Comparison of ENCODE assay signal across 1 cellular context in genomic region chr14:75050852-75051555, GRCh38.
TF ChIP-seq lines count a peak whose summit lies in the region.

TSS of gene MLH3 (minus strand) at chr14:75051467. CDS start at chr14:75049655, 1,812 bp downstream.

TF ChIP-seq in HepG2, 621 proteins besides CTCF, POLR2A, EP300 and RAD21 (continued from another document and continues in another):
- TF ChIP-seq ZBTB40 (IDR thresholded peaks at IDR 0.05): no peak
- peak; percentile 54; the same call in 1 of the 2 replicates for TF ChIP-seq ZBTB40 (CRISPR knock-in tag; IDR thresholded peaks at IDR 0.05)
- TF ChIP-seq ZNF749 (CRISPR knock-in tag; IDR thresholded peaks at IDR 0.05; ENCODE audit: borderline replicate concordance): no peak
- peak; percentile 29; the same call in 1 of the 2 replicates for TF ChIP-seq ETV5 (CRISPR knock-in tag; IDR thresholded peaks at IDR 0.05; ENCODE audit: borderline replicate concordance)
- TF ChIP-seq SRSF4 (IDR thresholded peaks at IDR 0.05; ENCODE audit: low read depth, low read length, poor library complexity, severe bottlenecking): no peak
- TF ChIP-seq CCAR2 (optimal IDR thresholded peaks at IDR 0.05; ENCODE audit: low read depth, low read length): no peak
- TF ChIP-seq ZSCAN25 (CRISPR knock-in tag; IDR thresholded peaks at IDR 0.05): peak; percentile 35; the same call in 1 of the 2 replicates
- no peak for TF ChIP-seq NONO (IDR thresholded peaks at IDR 0.05)
- 0 out of 2 replicates have a peak, but pooled peaks have one; percentile 43 for TF ChIP-seq NONO (CRISPR knock-in tag; conservative IDR thresholded peaks at IDR 0.05)
- TF ChIP-seq ONECUT2 (CRISPR knock-in tag; IDR thresholded peaks at IDR 0.05): no peak
- peak; percentile 70 for TF ChIP-seq ZNF407 (CRISPR knock-in tag; IDR thresholded peaks at IDR 0.05; ENCODE audit: not compliant biosample characterization)
- no peak for TF ChIP-seq ZNF576 (CRISPR knock-in tag; IDR thresholded peaks at IDR 0.05)
- no peak for TF ChIP-seq ZNF770 (CRISPR knock-in tag; IDR thresholded peaks at IDR 0.05)
- no peak for TF ChIP-seq IKZF1 (IDR thresholded peaks at IDR 0.05)
- TF ChIP-seq XBP1 (CRISPR knock-in tag; IDR thresholded peaks at IDR 0.05): peak; percentile 79; the same call in 1 of the 2 replicates
- no peak for TF ChIP-seq PAX8 (CRISPR knock-in tag; IDR thresholded peaks at IDR 0.05; ENCODE audit: borderline replicate concordance)
- peak; percentile 29; the same call in 1 of the 2 replicates for TF ChIP-seq ZNF772 (CRISPR knock-in tag; IDR thresholded peaks at IDR 0.05)
- no peak for TF ChIP-seq ATF7 (IDR thresholded peaks at IDR 0.05)
- TF ChIP-seq ATF7 (CRISPR knock-in tag; IDR thresholded peaks at IDR 0.05): no peak
- no peak for TF ChIP-seq ZMAT5 (CRISPR knock-in tag; IDR thresholded peaks at IDR 0.05; ENCODE audit: borderline replicate concordance, low read depth)
- TF ChIP-seq HMGXB4 (CRISPR knock-in tag; IDR thresholded peaks at IDR 0.05; ENCODE audit: borderline replicate concordance in 1 of 2, low read depth in 1 of 2): peak; percentile 61 to 64; a peak in 3 of 4 replicates
- 0 out of 2 replicates have a peak, but pooled peaks have one; percentile 69 for TF ChIP-seq SMAD1 (CRISPR knock-in tag; IDR thresholded peaks at IDR 0.05; ENCODE audit: borderline replicate concordance, low read depth)
- peak; percentile 74; the same call in 1 of the 2 replicates for TF ChIP-seq MIER3 (CRISPR knock-in tag; IDR thresholded peaks at IDR 0.05; ENCODE audit: borderline replicate concordance)
- TF ChIP-seq TAF1 (CRISPR knock-in tag; IDR thresholded peaks at IDR 0.05): peak; percentile 42; the same call in 1 of the 2 replicates
- TF ChIP-seq RXRB (CRISPR knock-in tag; IDR thresholded peaks at IDR 0.05; ENCODE audit: borderline replicate concordance): peak; percentile 67
- no peak for TF ChIP-seq MTF1 (CRISPR knock-in tag; IDR thresholded peaks at IDR 0.05)
- peak; percentile 81; the same call in 1 of the 2 replicates for TF ChIP-seq CREB3 (CRISPR knock-in tag; IDR thresholded peaks at IDR 0.05)
- TF ChIP-seq PREB (CRISPR knock-in tag; IDR thresholded peaks at IDR 0.05): 0 out of 2 replicates have a peak, but pooled peaks have one; percentile 63
- no peak; the same call in 1 of the 2 replicates for TF ChIP-seq ZBTB20 (CRISPR knock-in tag; IDR thresholded peaks at IDR 0.05; ENCODE audit: borderline replicate concordance, low read depth)
